In the genomic region with DNA sequence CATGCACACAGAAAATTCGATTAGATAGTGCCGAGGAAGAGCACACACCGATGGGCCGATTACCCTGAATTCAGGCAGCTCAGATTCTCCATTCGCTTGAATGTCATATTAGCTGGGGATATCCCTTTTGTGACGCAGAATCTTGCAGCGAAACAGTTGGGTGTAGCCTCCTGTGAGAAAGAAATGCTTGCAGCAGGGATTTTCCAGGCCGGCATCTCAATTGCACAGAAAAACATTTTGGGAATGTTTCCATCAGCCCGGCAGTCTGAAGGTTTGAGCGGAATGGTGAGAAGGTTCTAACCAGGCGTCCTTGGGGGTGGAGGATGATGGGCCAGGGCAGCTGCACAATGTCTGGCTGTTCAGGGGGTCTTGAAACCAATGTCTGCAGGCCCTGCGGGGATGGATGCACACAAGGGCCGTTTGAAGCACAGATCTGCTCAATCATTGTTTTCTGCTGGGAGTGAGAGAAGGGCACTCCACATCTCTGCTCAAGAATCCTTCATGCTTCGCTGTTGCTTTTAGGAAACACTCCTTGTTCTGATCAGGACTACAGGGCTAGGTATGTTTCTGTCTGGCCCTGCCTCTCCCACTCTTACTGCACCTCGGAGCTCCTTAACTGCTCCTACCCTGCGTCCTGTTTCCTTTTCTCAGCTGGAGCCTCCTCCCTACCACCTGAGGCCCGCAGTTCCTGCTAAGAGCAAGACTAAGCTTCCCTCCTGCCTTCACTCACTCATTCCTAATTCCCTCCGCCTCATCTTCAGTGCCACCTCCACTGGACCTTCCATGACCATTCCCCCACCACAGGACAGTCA, we compare ENCODE assay signal across 13 cellular contexts.
DNase-seq lines count a peak whose midpoint lies in the region; ATAC-seq, FAIRE-seq and TF ChIP-seq lines count a peak whose summit lies in the region.
"Had no signal": no experiment of that assay in that cellular context is flagged by ENCODE, and none has a peak within 500 bp of the region (broad histone marks: within the 10 kb centered on the region; RNA-seq: fewer than 3 reads in every experiment).

No MANE protein-coding gene starts in this region.

- no peaks in the 10 kb centered on the region for H3K27me3 ChIP-seq in foreskin keratinocyte
- no peaks in the 10 kb centered on the region for H3K27me3 ChIP-seq in neutrophil
- no peaks in the 10 kb centered on the region for H3K27me3 ChIP-seq in small intestine (ENCODE audit: control insufficient read depth in 2 of 2, insufficient read depth in 2 of 2, low read length in 2 of 2)

- H3K9me3 ChIP-seq in neutrophil (no peaks in the 10 kb centered on the region), small intestine (ENCODE audit: control insufficient read depth, low read depth) (no peaks in the 10 kb centered on the region)

- POLR2A ChIA-PET in RWPE1 (lab: Yijun Ruan, JAX; ENCODE audit: low non-redundant PET): no interaction called here

- H3K4me3 ChIP-seq in neutrophil (ENCODE audit: low read depth in 1 of 2, low read length in 1 of 2) (no peak overlapping the region), small intestine (ENCODE audit: low read depth in 1 of 2, low read length in 2 of 2) (no peak overlapping the region)

- peaks cover 17% of the 10 kb centered on the region for H3K36me3 ChIP-seq in neutrophil
- H3K36me3 ChIP-seq in small intestine (ENCODE audit: control insufficient read depth in 2 of 2, insufficient read depth in 2 of 2, low read length in 2 of 2): no peaks in the 10 kb centered on the region

- ATAC-seq in foreskin keratinocyte (peak; percentile 48), GM21381 (IDR thresholded peaks at IDR 0.05; ENCODE audit: unreplicated experiment) (no peak)
- ATAC-seq: naive thymus-derived CD8-positive, alpha-beta T cell had no signal

- H3K27ac ChIP-seq in RWPE1 (peak overlapping the region; percentile 40), foreskin keratinocyte (peak overlapping the region; percentile 80), neutrophil (peak overlapping the region; percentile 1), small intestine (ENCODE audit: low read depth in 1 of 2, low read length in 1 of 2) (no peak overlapping the region)

- DNase-seq in AG20443 (ENCODE audit: low spot score): peak; percentile 65
- no peak for DNase-seq in RWPE1 (ENCODE audit: low spot score)
- no peak for DNase-seq in foreskin keratinocyte
- no peak for DNase-seq in amniotic stem cell (lab: John Stamatoyannopoulos, UW)
- no peak for DNase-seq in GM19239 (ENCODE audit: insufficient read length, low spot score)
- DNase-seq in small intestine: no peak
- DNase-seq: activated CD4-positive, alpha-beta T cell treated with anti-CD3 and anti-CD28 coated beads, Interleukin-2, amount 50 U/mL, for 4 hours; activated gamma-delta T cell; naive thymus-derived CD8-positive, alpha-beta T cell; NCI-H345 had no signal

- H3K4me1 ChIP-seq in foreskin keratinocyte (peaks cover 10% of the 10 kb centered on the region), neutrophil (ENCODE audit: control insufficient read depth in 1 of 2, insufficient read depth in 1 of 2, low read depth in 1 of 2, low read length in 1 of 2) (peaks cover 15 to 28% of the 10 kb centered on the region in 2 experiments), small intestine (ENCODE audit: control insufficient read depth in 2 of 2, insufficient read depth in 1 of 2, low read depth in 1 of 2, low read length in 1 of 2) (peaks cover 0 to 17% of the 10 kb centered on the region in 2 donors)

- 66 to 81% (median 73%) methylated on average over 18 of the region's 18 CpGs for WGBS in small intestine, 3 donors

- no peak for FAIRE-seq in GM19239 (lab: Jason Lieb, UNC)
- FAIRE-seq in small intestine (lab: Jason Lieb, UNC): no peak
- FAIRE-seq: H1 had no signal

- TF ChIP-seq CTCF in RWPE1 (conservative IDR thresholded peaks at IDR 0.05; ENCODE audit: low read depth) (no peak), foreskin keratinocyte (conservative IDR thresholded peaks at IDR 0.05) (no peak), neutrophil (IDR thresholded peaks at IDR 0.05) (no peak)

- CTCF ChIA-PET in RWPE1 (lab: Yijun Ruan, JAX): interaction anchor here (0.6 kb wide), 1 partner anchor 118 kb away, joined by 3 read pairs; no protein-coding TSS in a partner anchor

Comparison
In these comparisons a context has a peak if more than half of its experiments do, and no peak if none do; other contexts are left out.
1. H3K27ac ChIP-seq: peak in RWPE1 (single experiment), foreskin keratinocyte (single experiment) and neutrophil (single experiment); none in small intestine (0 of 2).